Comparison of ENCODE assay signal across 11 cellular contexts in genomic region chr1:246602194-246602593, GRCh38. TPM values are rescaled to one million over a fixed set of nuclear protein-coding genes. Genes with fewer than 3 reads are reported as not detected.
DNase-seq lines count a peak whose midpoint lies in the region; ATAC-seq and TF ChIP-seq lines count a peak whose summit lies in the region.
"Had no signal": no experiment of that assay in that cellular context is flagged by ENCODE, and none has a peak within 500 bp of the region (broad histone marks: within the 10 kb centered on the region; RNA-seq: fewer than 3 reads in every experiment).

No MANE protein-coding gene starts in this region.

- no peak overlapping the region for H3K4me3 Mint-ChIP-seq in activated CD8-positive, alpha-beta T cell treated with anti-CD3 and anti-CD28 coated beads, Interleukin-2, amount 10 ng/mL, durations not matched to agents 7 days and 5 days
- H3K4me3 Mint-ChIP-seq in naive thymus-derived CD8-positive, alpha-beta T cell: peak overlapping the region in 8 of 10 donors; percentile 15 to 50 (median 38)
- H3K4me3 Mint-ChIP-seq in Calu3 (ENCODE audit: low read depth, unreplicated experiment): no peak overlapping the region

- H3K4me1 Mint-ChIP-seq in activated CD8-positive, alpha-beta T cell treated with anti-CD3 and anti-CD28 coated beads, Interleukin-2, amount 10 ng/mL, durations not matched to agents 7 days and 5 days (ENCODE audit: low read depth): peaks cover 24% of the 10 kb centered on the region
- H3K4me1 Mint-ChIP-seq in naive thymus-derived CD8-positive, alpha-beta T cell: peaks cover 33 to 77% (median 66%) of the 10 kb centered on the region in 4 donors
- H3K4me1 Mint-ChIP-seq in Calu3 (ENCODE audit: low read depth, unreplicated experiment): peaks cover 14% of the 10 kb centered on the region

- DNase-seq in ELR (ENCODE audit: low read depth) (peak; percentile 47), LHCN-M2 (ENCODE audit: low read depth) (peak; percentile 39), NCI-H187 treated with DMSO at 0.1 percent for 48 hours (lab: John Stamatoyannopoulos, UW) (no peak), NCI-H1105 (lab: John Stamatoyannopoulos, UW) (no peak), Calu3 (no peak)
- DNase-seq in activated CD8-positive, alpha-beta T cell treated with anti-CD3 and anti-CD28 coated beads, Interleukin-2, amount 10 ng/mL, durations not matched to agents 7 days and 5 days: peak; percentile 49
- peak in 3 of 10 donors; percentile 6 to 29 (median 12) for DNase-seq in naive thymus-derived CD8-positive, alpha-beta T cell
- DNase-seq: hypothalamus, mammary epithelial cell, posterior cingulate gyrus, SW 1271 had no signal

- POLR2A ChIA-PET in activated CD8-positive, alpha-beta T cell treated with anti-CD3 and anti-CD28 coated beads, Interleukin-2, amount 10 ng/mL, durations not matched to agents 7 days and 5 days (lab: Charles Lee): no interaction called here
- POLR2A ChIA-PET in naive thymus-derived CD8-positive, alpha-beta T cell (lab: Charles Lee): no interaction called here

- H3K36me3 Mint-ChIP-seq in activated CD8-positive, alpha-beta T cell treated with anti-CD3 and anti-CD28 coated beads, Interleukin-2, amount 10 ng/mL, durations not matched to agents 7 days and 5 days (ENCODE audit: low read depth): peaks cover 24% of the 10 kb centered on the region
- peaks cover 0 to 37% (median 0%) of the 10 kb centered on the region in 3 donors for H3K36me3 Mint-ChIP-seq in naive thymus-derived CD8-positive, alpha-beta T cell
- no peaks in the 10 kb centered on the region for H3K36me3 Mint-ChIP-seq in Calu3 (ENCODE audit: insufficient read depth, unreplicated experiment)

- H3K27me3 Mint-ChIP-seq in activated CD8-positive, alpha-beta T cell treated with anti-CD3 and anti-CD28 coated beads, Interleukin-2, amount 10 ng/mL, durations not matched to agents 7 days and 5 days (ENCODE audit: low read depth): no peaks in the 10 kb centered on the region
- H3K27me3 Mint-ChIP-seq in naive thymus-derived CD8-positive, alpha-beta T cell: no peaks in the 10 kb centered on the region
- H3K27me3 Mint-ChIP-seq in Calu3 (ENCODE audit: unreplicated experiment): no peaks in the 10 kb centered on the region

- H3K9me3 Mint-ChIP-seq in activated CD8-positive, alpha-beta T cell treated with anti-CD3 and anti-CD28 coated beads, Interleukin-2, amount 10 ng/mL, durations not matched to agents 7 days and 5 days (ENCODE audit: insufficient read depth): no peaks in the 10 kb centered on the region
- H3K9me3 Mint-ChIP-seq in naive thymus-derived CD8-positive, alpha-beta T cell: no peaks in the 10 kb centered on the region
- peaks cover 4% of the 10 kb centered on the region for H3K9me3 Mint-ChIP-seq in Calu3 (ENCODE audit: low read depth, unreplicated experiment)

- peak; percentile 73 for ATAC-seq in activated CD8-positive, alpha-beta T cell treated with anti-CD3 and anti-CD28 coated beads, Interleukin-2, amount 10 ng/mL, durations not matched to agents 7 days and 5 days
- peak; percentile 62 to 74 for ATAC-seq in naive thymus-derived CD8-positive, alpha-beta T cell

- CTCF ChIA-PET in activated CD8-positive, alpha-beta T cell treated with anti-CD3 and anti-CD28 coated beads, Interleukin-2, amount 10 ng/mL, durations not matched to agents 7 days and 5 days (lab: Charles Lee): no interaction called here
- CTCF ChIA-PET in Calu3 (lab: Charles Lee): no interaction called here

- intact Hi-C loops in Calu3 (cut with micrococcal nuclease; ENCODE audit: unreplicated experiment): no loop called here

- TF ChIP-seq CTCF in Calu3 (IDR thresholded peaks at IDR 0.05; ENCODE audit: unreplicated experiment): no peak

- BruUV-seq in Calu3 (replicated peaks; lab: Mats Ljungman, UMichigan): no TSS peak

- peak overlapping the region; percentile 12 for H3K27ac Mint-ChIP-seq in activated CD8-positive, alpha-beta T cell treated with anti-CD3 and anti-CD28 coated beads, Interleukin-2, amount 10 ng/mL, durations not matched to agents 7 days and 5 days
- peak overlapping the region in 9 of 10 donors; percentile 58 to 78 (median 69) for H3K27ac Mint-ChIP-seq in naive thymus-derived CD8-positive, alpha-beta T cell
- H3K27ac Mint-ChIP-seq in Calu3 (ENCODE audit: unreplicated experiment): no peak overlapping the region

RNA-seq across cellular contexts. Expression of gene CNST, which starts 35.9 kb away (rescaled TPM):
- total RNA-seq in LHCN-M2 (2014; rRNA removed) (15.3 and 16.4 TPM in 2 replicates), Calu3 (2022) (21.7 and 22.5 TPM in 2 replicates)
- polyA plus RNA-seq in LHCN-M2 (2012): 6.1 TPM
- 10 to 100 TPM; 26.9 to 30.4 TPM for total RNA-seq in activated CD8-positive, alpha-beta T cell treated with anti-CD3 and anti-CD28 coated beads, Interleukin-2, amount 10 ng/mL, durations not matched to agents 7 days and 5 days
- 10 to 100 TPM; 79.8 to 88.6 TPM for total RNA-seq in naive thymus-derived CD8-positive, alpha-beta T cell
- 10 to 100 TPM; 32.0 to 48.3 (median 37.6) TPM for polyA plus RNA-seq in naive thymus-derived CD8-positive, alpha-beta T cell

RNA-seq across cellular contexts. Expression of gene TFB2M, which starts 36.1 kb away (rescaled TPM):
- total RNA-seq in LHCN-M2 (2014; rRNA removed) (19.0 and 20.4 TPM in 2 replicates), Calu3 (2022) (21.8 and 23.0 TPM in 2 replicates)
- 7.0 TPM for polyA plus RNA-seq in LHCN-M2 (2012)
- total RNA-seq in activated CD8-positive, alpha-beta T cell treated with anti-CD3 and anti-CD28 coated beads, Interleukin-2, amount 10 ng/mL, durations not matched to agents 7 days and 5 days: 10 to 100 TPM; 10.4 to 12.3 TPM
- 10 to 100 TPM; 12.0 to 12.2 TPM for total RNA-seq in naive thymus-derived CD8-positive, alpha-beta T cell
- 10 to 100 TPM; 17.8 to 20.8 (median 19.3) TPM for polyA plus RNA-seq in naive thymus-derived CD8-positive, alpha-beta T cell

Comparison
In these comparisons a context has a peak if more than half of its experiments do, and no peak if none do; other contexts are left out.
1. DNase-seq: peak in ELR (single experiment), LHCN-M2 (single experiment) and activated CD8-positive, alpha-beta T cell treated with anti-CD3 and anti-CD28 coated beads, Interleukin-2, amount 10 ng/mL, durations not matched to agents 7 days and 5 days (single experiment); none in NCI-H187 treated with DMSO at 0.1 percent for 48 hours (single experiment), NCI-H1105 (single experiment) and Calu3 (single experiment).
2. H3K4me3 Mint-ChIP-seq: peak in naive thymus-derived CD8-positive, alpha-beta T cell (8 of 10); none in activated CD8-positive, alpha-beta T cell treated with anti-CD3 and anti-CD28 coated beads, Interleukin-2, amount 10 ng/mL, durations not matched to agents 7 days and 5 days (single experiment) and Calu3 (single experiment).